In genomic region chr13:27353653-27354052, GRCh38 we compare ENCODE assay signal across 14 cellular contexts.
DNase-seq lines count a peak whose midpoint lies in the region; ATAC-seq, FAIRE-seq and TF ChIP-seq lines count a peak whose summit lies in the region.
"Had no signal": no experiment of that assay in that cellular context is flagged by ENCODE, and none has a peak within 500 bp of the region (broad histone marks: within the 10 kb centered on the region; RNA-seq: fewer than 3 reads in every experiment).

No MANE protein-coding gene starts in this region.

- no peaks in the 10 kb centered on the region for H3F3A ChIP-seq in PC-3 (ENCODE audit: low read length, unreplicated experiment)

- CTCF ChIA-PET in PC-3 (lab: Charles Lee), result interaction anchor here (0.7 kb wide), 1 partner anchor 382 kb away, joined by 4 read pairs; no protein-coding TSS in a partner anchor
- CTCF ChIA-PET in H1 (lab: Charles Lee; ENCODE audit: partially characterized antibody), result interaction anchor here (1.0 to 9.1 kb wide), 4 partner anchors 9 to 473 kb away, joined by 3 to 95 read pairs (median 6); no protein-coding TSS in a partner anchor

- H3K4me2 ChIP-seq in PC-3 (ENCODE audit: low read length) (peak overlapping the region; percentile 83), H1 (ENCODE audit: insufficient read depth in 1 of 2, low read depth in 2 of 2, low read length in 2 of 2) (no peak overlapping the region)

- peaks cover 12% of the 10 kb centered on the region for H3K4me1 ChIP-seq in PC-3 (ENCODE audit: insufficient read depth, low read length)
- H3K4me1 ChIP-seq in H1 (replicated peaks in 1 of 4; ENCODE audit: control insufficient read depth in 3 of 4, insufficient read depth in 4 of 4, low read length in 3 of 4), result peaks cover 2 to 10% (median 5%) of the 10 kb centered on the region in 4 experiments; a peak in 6 of 7 replicates
- H3K4me1 ChIP-seq in rectal smooth muscle tissue (ENCODE audit: control insufficient read depth, insufficient read depth, low read length), result peaks cover 12% of the 10 kb centered on the region
- no peaks in the 10 kb centered on the region for H3K4me1 ChIP-seq in right atrium auricular region

- ATAC-seq in GM21360 (IDR thresholded peaks at IDR 0.05; ENCODE audit: unreplicated experiment), result peak; percentile 5
- peak; percentile 8; the same call in 1 of the 2 replicates for ATAC-seq in PC-3
- no peak for ATAC-seq in GM18858 (IDR thresholded peaks at IDR 0.05; ENCODE audit: unreplicated experiment)
- ATAC-seq in GM21390 (IDR thresholded peaks at IDR 0.05; ENCODE audit: unreplicated experiment), result no peak
- no peak for ATAC-seq in GM18870 (IDR thresholded peaks at IDR 0.05; ENCODE audit: unreplicated experiment)

- TF ChIP-seq POLR2A in H1 (IDR thresholded peaks at IDR 0.05; ENCODE audit: control extremely low read depth in 1 of 2, low read depth in 2 of 2, low read length in 2 of 2), result no peak

- H2BK12ac ChIP-seq in H1 (ENCODE audit: low read depth, low read length), result no peak overlapping the region

- no peaks in the 10 kb centered on the region for H3K9me2 ChIP-seq in PC-3 (replicated peaks; ENCODE audit: low read length)

- H3K4ac ChIP-seq in H1 (replicated peaks; ENCODE audit: insufficient read length, low read depth, low read length), result no peak overlapping the region

- H3K4me3 ChIP-seq in PC-3 (ENCODE audit: low read length) (peak overlapping the region; percentile 60), H1 (ENCODE audit: extremely low read depth in 1 of 4, insufficient read depth in 2 of 4, low read depth in 3 of 4, low read length in 4 of 4) (no peak overlapping the region), rectal smooth muscle tissue (ENCODE audit: low read length) (peak overlapping the region; percentile 46), right atrium auricular region (no peak overlapping the region)
- H3K4me3 ChIP-seq: tibial artery had no signal

- H2BK15ac ChIP-seq in H1 (ENCODE audit: low read length), result no peak overlapping the region

- no peak overlapping the region for H2BK20ac ChIP-seq in H1 (ENCODE audit: low read length)

- no peak overlapping the region for H4K8ac ChIP-seq in H1 (ENCODE audit: extremely low read depth, insufficient read depth, low read length)

- H3K79me2 ChIP-seq in PC-3 (ENCODE audit: low read length) (no peaks in the 10 kb centered on the region), H1 (ENCODE audit: control insufficient read depth in 1 of 2, insufficient read depth in 2 of 2, low read length in 2 of 2) (no peaks in the 10 kb centered on the region)

- no peak for TF ChIP-seq RAD21 in H1 (IDR thresholded peaks at IDR 0.05 in 1 of 2, conservative IDR thresholded peaks at IDR 0.05 in 1 of 2; ENCODE audit: low read depth in 2 of 2, low read length in 2 of 2)

- H3K9ac ChIP-seq in PC-3 (ENCODE audit: low read length) (peak overlapping the region; percentile 51), H1 (replicated peaks in 1 of 4; ENCODE audit: extremely low read depth in 1 of 4, low read depth in 3 of 4, low read length in 3 of 4) (no peak overlapping the region), rectal smooth muscle tissue (ENCODE audit: low read length) (no peak overlapping the region)

- no peak overlapping the region for H4K5ac ChIP-seq in H1 (ENCODE audit: insufficient read length, low read depth, low read length)

- H3K56ac ChIP-seq in H1 (replicated peaks; ENCODE audit: insufficient read length, low read depth, low read length), result no peak overlapping the region

- no peak for TF ChIP-seq CTCF in PC-3 (conservative IDR thresholded peaks at IDR 0.05; ENCODE audit: low read depth, low read length)
- no peak for TF ChIP-seq CTCF in H1 (IDR thresholded peaks at IDR 0.05; ENCODE audit: control extremely low read depth in 1 of 3, insufficient read depth in 1 of 3, low read depth in 1 of 3, low read length in 3 of 3)
- no peak for TF ChIP-seq CTCF in right atrium auricular region (IDR thresholded peaks at IDR 0.05)

- FAIRE-seq in H1 (lab: Jason Lieb, UNC), result no peak
- FAIRE-seq: endometrium had no signal

- TSS peak; percentile 44 for BruUV-seq in PC-3 (replicated peaks; lab: Mats Ljungman, UMichigan)

- H3K18ac ChIP-seq in H1 (ENCODE audit: extremely low read depth, low read length), result no peak overlapping the region

- no peak overlapping the region for H4K91ac ChIP-seq in H1 (replicated peaks; ENCODE audit: insufficient read length, low read length)

- H3K23ac ChIP-seq in H1 (ENCODE audit: insufficient read length), result no peak overlapping the region

- H3K9me3 ChIP-seq in PC-3 (ENCODE audit: low read length) (no peaks in the 10 kb centered on the region), H1 (ENCODE audit: insufficient read depth in 2 of 2, low read depth in 1 of 2, low read length in 1 of 2) (no peaks in the 10 kb centered on the region; a peak in 1 of 4 replicates), right atrium auricular region (no peaks in the 10 kb centered on the region)
- H3K9me3 ChIP-seq: tibial artery had no signal

- H3K36me3 ChIP-seq in PC-3 (ENCODE audit: low read depth, low read length) (no peaks in the 10 kb centered on the region), H1 (ENCODE audit: control insufficient read depth in 2 of 4, insufficient read depth in 4 of 4, low read length in 3 of 4) (no peaks in the 10 kb centered on the region), rectal smooth muscle tissue (ENCODE audit: control insufficient read depth, insufficient read depth, low read length) (no peaks in the 10 kb centered on the region), right atrium auricular region (no peaks in the 10 kb centered on the region)
- H3K36me3 ChIP-seq: tibial artery had no signal

- H4K20me1 ChIP-seq in PC-3 (ENCODE audit: low read length), result no peaks in the 10 kb centered on the region
- H4K20me1 ChIP-seq in H1 (replicated peaks in 1 of 2; ENCODE audit: control insufficient read depth in 1 of 2, insufficient read depth in 2 of 2, low read length in 2 of 2), result no peaks in the 10 kb centered on the region

- H2BK5ac ChIP-seq in H1 (ENCODE audit: low read depth, low read length), result no peak overlapping the region

- WGBS in H1 (ENCODE audit: extremely low coverage in 1 of 2, insufficient coverage in 1 of 2, insufficient read length in 1 of 2, insufficient replicate concordance in 2 of 2, low coverage in 1 of 2, low lambda C conversion rate in 2 of 2, missing lambda C conversion rate in 1 of 2), 2 experiments, result 86% methylated on average over 3 of the region's 3 CpGs; no CpG with 5 or more reads in 1 of the 2 experiments

- POLR2A ChIA-PET in PC-3 (lab: Charles Lee; ENCODE audit: unreplicated experiment) (no interaction called here), H1 (lab: Charles Lee; ENCODE audit: partially characterized antibody) (interaction anchor here (1.0 kb wide), 1 partner anchor 95 kb away, joined by 3 read pairs; no protein-coding TSS in a partner anchor)

- no peaks in the 10 kb centered on the region for H3K79me1 ChIP-seq in H1 (ENCODE audit: low read depth, low read length)

- H3K27me3 ChIP-seq in PC-3 (ENCODE audit: low read length), result no peaks in the 10 kb centered on the region
- H3K27me3 ChIP-seq in H1 (replicated peaks in 1 of 4; ENCODE audit: control insufficient read depth in 3 of 4, extremely low read depth in 1 of 4, insufficient read depth in 3 of 4, low read length in 3 of 4), result no peaks in the 10 kb centered on the region
- no peaks in the 10 kb centered on the region for H3K27me3 ChIP-seq in rectal smooth muscle tissue (ENCODE audit: control insufficient read depth, insufficient read depth, low read length)
- no peaks in the 10 kb centered on the region for H3K27me3 ChIP-seq in right atrium auricular region
- H3K27me3 ChIP-seq: tibial artery had no signal

- peak overlapping the region; percentile 86 for H2AFZ ChIP-seq in PC-3 (ENCODE audit: low read length)
- H2AFZ ChIP-seq in H1 (ENCODE audit: low read length), result 0 out of 2 replicates have a peak overlapping the region, but pooled peaks have one; percentile 78

- H2BK120ac ChIP-seq in H1 (replicated peaks; ENCODE audit: low read depth, low read length), result no peak overlapping the region

- intact Hi-C loops in PC-3 (cut with micrococcal nuclease), result no loop called here

- H3K14ac ChIP-seq in H1 (ENCODE audit: insufficient read length), result no peak overlapping the region

- no peak overlapping the region for H2AK5ac ChIP-seq in H1 (ENCODE audit: low read depth, low read length)

- DNase-seq in PC-3, result no peak
- DNase-seq in H1 (ENCODE audit: low read depth in 1 of 2, low spot score in 2 of 2), result no peak
- DNase-seq in right atrium auricular region (ENCODE audit: low spot score), result no peak
- DNase-seq: activated CD4-positive, CD25-positive, alpha-beta regulatory T cell treated with anti-CD3 and anti-CD28 coated beads, Interleukin-2, amount 50 U/mL, for 72 hours; COR-L47; left colon; NCI-H2029; tibial artery had no signal

- H3K27ac ChIP-seq in PC-3 (ENCODE audit: low read length) (peak overlapping the region; percentile 28), H1 (ENCODE audit: low read depth, low read length) (no peak overlapping the region), rectal smooth muscle tissue (ENCODE audit: low read depth, low read length) (peak overlapping the region; percentile 83), right atrium auricular region (no peak overlapping the region)
- H3K27ac ChIP-seq: tibial artery had no signal

- no peaks in the 10 kb centered on the region for H3K23me2 ChIP-seq in H1 (ENCODE audit: low read depth, low read length)

- no peak for TF ChIP-seq EP300 in H1 (IDR thresholded peaks at IDR 0.05; ENCODE audit: borderline replicate concordance in 1 of 2, low read depth in 2 of 2, low read length in 2 of 2)

TF ChIP-seq in H1, 55 proteins besides CTCF, POLR2A, EP300 and RAD21 (continues in another document):
- TF ChIP-seq KDM5A (IDR thresholded peaks at IDR 0.05; ENCODE audit: low read length) (no peak), KDM1A (IDR thresholded peaks at IDR 0.05; ENCODE audit: borderline replicate concordance, low read length) (no peak), RNF2 (IDR thresholded peaks at IDR 0.05; ENCODE audit: borderline replicate concordance, low read depth, low read length, missing control alignments, poor library complexity, severe bottlenecking) (no peak), RFX5 (IDR thresholded peaks at IDR 0.05; ENCODE audit: borderline replicate concordance, low read depth, low read length) (no peak), JUND (IDR thresholded peaks at IDR 0.05; ENCODE audit: low read length) (no peak), ZNF274 (IDR thresholded peaks at IDR 0.05; ENCODE audit: borderline replicate concordance, extremely low read depth, low read length) (no peak), NANOG (IDR thresholded peaks at IDR 0.05; ENCODE audit: insufficient read depth, low read depth, low read length, poor library complexity, severe bottlenecking) (no peak), POLR2AphosphoS5 (IDR thresholded peaks at IDR 0.05; ENCODE audit: low read depth, low read length) (no peak), SUZ12 (IDR thresholded peaks at IDR 0.05; ENCODE audit: low read length) (no peak), SP1 (IDR thresholded peaks at IDR 0.05; ENCODE audit: low read depth, low read length) (no peak), POU5F1 (IDR thresholded peaks at IDR 0.05; ENCODE audit: low read depth, low read length) (no peak), SIRT6 (IDR thresholded peaks at IDR 0.05; ENCODE audit: low read length) (no peak), CHD1 (IDR thresholded peaks at IDR 0.05; ENCODE audit: low read depth, low read length) (no peak)

Comparison
In these comparisons a context has a peak if more than half of its experiments do, and no peak if none do; other contexts are left out.
1. ATAC-seq: peak in GM21360 (single experiment) and PC-3 (single experiment); none in GM18858 (single experiment), GM21390 (single experiment) and GM18870 (single experiment).
2. H3K27ac ChIP-seq: peak in PC-3 (single experiment) and rectal smooth muscle tissue (single experiment); none in H1 (single experiment) and right atrium auricular region (0 of 2).
3. H3K4me3 ChIP-seq: peak in PC-3 (single experiment) and rectal smooth muscle tissue (single experiment); none in H1 (0 of 4) and right atrium auricular region (0 of 2).